ENCODE assay signal across 8 cellular contexts in the genomic region with DNA sequence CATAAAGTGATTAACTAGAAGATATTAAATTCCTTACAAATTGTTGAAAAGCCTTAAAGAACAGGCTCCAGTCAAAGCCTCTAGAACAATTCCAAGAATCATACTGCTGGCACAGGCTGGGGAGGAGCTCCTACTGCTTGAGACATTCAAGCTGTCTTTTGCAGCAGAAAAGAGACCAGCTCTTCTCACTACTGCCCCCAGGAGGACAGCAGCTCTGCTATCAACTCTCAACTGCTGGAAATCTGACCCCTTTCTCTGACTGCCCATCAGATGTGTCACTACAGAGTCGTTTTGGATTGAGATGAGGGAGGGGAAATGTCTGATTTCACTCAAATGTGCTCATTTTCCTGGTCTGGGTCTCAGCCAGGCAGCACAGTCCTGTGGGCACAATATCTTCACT.
DNase-seq lines count a peak whose midpoint lies in the region; ATAC-seq and TF ChIP-seq lines count a peak whose summit lies in the region.
"Not testable (repeated sequence)": the region's sequence is repeated elsewhere in the genome, so short reads cannot be mapped to it uniquely, and the experiment has no call there.

No MANE protein-coding gene starts in this region.

- CTCF ChIA-PET in activated CD4-positive, alpha-beta T cell treated with anti-CD3 and anti-CD28 coated beads for 36 hours (lab: Charles Lee), result not testable (repeated sequence)

- H3K27ac ChIP-seq in fibroblast of lung (ENCODE audit: insufficient read depth, low read length); osteoblast (ENCODE audit: low read depth, low read length): not testable (repeated sequence)

- peak; percentile 83 for ATAC-seq in HG02885 (IDR thresholded peaks at IDR 0.05; ENCODE audit: poor library complexity, unreplicated experiment)
- ATAC-seq in activated CD4-positive, alpha-beta T cell treated with anti-CD3 and anti-CD28 coated beads for 36 hours, result not testable (repeated sequence)

- H3K4me1 ChIP-seq in fibroblast of lung (ENCODE audit: control insufficient read depth, extremely low read depth, insufficient read depth, low read length); osteoblast (ENCODE audit: insufficient read depth, low read length): not testable (repeated sequence)

- H3K4me1 Mint-ChIP-seq in activated CD4-positive, alpha-beta T cell treated with anti-CD3 and anti-CD28 coated beads for 36 hours, result not testable (repeated sequence)

- not testable (repeated sequence) for H3K27me3 Mint-ChIP-seq in activated CD4-positive, alpha-beta T cell treated with anti-CD3 and anti-CD28 coated beads for 36 hours

- not testable (repeated sequence) for H3K36me3 Mint-ChIP-seq in activated CD4-positive, alpha-beta T cell treated with anti-CD3 and anti-CD28 coated beads for 36 hours (ENCODE audit: low read depth)

- DNase-seq in AG08395 (ENCODE audit: low spot score), result peak; percentile 0
- DNase-seq in ELR (ENCODE audit: low read depth), result peak; percentile 0
- peak; percentile 1 for DNase-seq in NCI-H460 (ENCODE audit: extremely low read depth, low read depth)
- peak; percentile 11 for DNase-seq in activated CD4-positive, alpha-beta T cell treated with anti-CD3 and anti-CD28 coated beads for 36 hours
- DNase-seq in fibroblast of lung (ENCODE audit: low read depth in 2 of 2), result peak in 1 of 2 donors; percentile 3
- peak; percentile 3 for DNase-seq in iris pigment epithelial cell (ENCODE audit: low read depth)
- DNase-seq in osteoblast (ENCODE audit: insufficient read length, low spot score, missing footprints), result not testable (repeated sequence)

- POLR2A ChIA-PET in activated CD4-positive, alpha-beta T cell treated with anti-CD3 and anti-CD28 coated beads for 36 hours (lab: Charles Lee), result not testable (repeated sequence)

- not testable (repeated sequence) for H3K79me2 ChIP-seq in fibroblast of lung (ENCODE audit: control insufficient read depth, insufficient read depth, low read length); osteoblast (ENCODE audit: insufficient read depth, low read length)

- H4K20me1 ChIP-seq in fibroblast of lung (ENCODE audit: control insufficient read depth, extremely low read depth, insufficient read depth, low read length); osteoblast (ENCODE audit: insufficient read depth, low read length): not testable (repeated sequence)

- not testable (repeated sequence) for H3K4me2 ChIP-seq in fibroblast of lung (ENCODE audit: extremely low read depth, insufficient read depth, low read length); osteoblast (ENCODE audit: insufficient read depth, low read length)

- intact Hi-C loops in activated CD4-positive, alpha-beta T cell treated with anti-CD3 and anti-CD28 coated beads for 36 hours (cut with DNase I, micrococcal nuclease), result not testable (repeated sequence)

- H3K9me3 ChIP-seq in fibroblast of lung (ENCODE audit: control insufficient read depth, insufficient read depth, low read depth, low read length); osteoblast (ENCODE audit: low read depth, low read length): not testable (repeated sequence)

- TF ChIP-seq CTCF in fibroblast of lung (conservative IDR thresholded peaks at IDR 0.05 in 1 of 2, IDR thresholded peaks at IDR 0.05 in 1 of 2; ENCODE audit: low read depth in 1 of 2, low read length in 2 of 2), result peak; percentile 20 to 25
- TF ChIP-seq CTCF in osteoblast (IDR thresholded peaks at IDR 0.05; ENCODE audit: extremely low read depth, low read depth, low read length), result peak; percentile 30

- not testable (repeated sequence) for H2AFZ ChIP-seq in fibroblast of lung (ENCODE audit: low read length); osteoblast (ENCODE audit: low read length)

- H3K36me3 ChIP-seq in fibroblast of lung (ENCODE audit: control insufficient read depth, insufficient read depth, low read length); osteoblast (ENCODE audit: insufficient read depth, low read length): not testable (repeated sequence)

- not testable (repeated sequence) for H3K9me3 Mint-ChIP-seq in activated CD4-positive, alpha-beta T cell treated with anti-CD3 and anti-CD28 coated beads for 36 hours (ENCODE audit: low read depth)

- H3K27ac Mint-ChIP-seq in activated CD4-positive, alpha-beta T cell treated with anti-CD3 and anti-CD28 coated beads for 36 hours, result not testable (repeated sequence)

- not testable (repeated sequence) for H3K4me3 ChIP-seq in fibroblast of lung (replicated peaks in 1 of 4; ENCODE audit: control extremely low read depth in 1 of 4, insufficient read depth in 1 of 4, low read depth in 3 of 4, low read length in 4 of 4); osteoblast (ENCODE audit: insufficient read depth, low read length)

- not testable (repeated sequence) for H3K9ac ChIP-seq in fibroblast of lung (ENCODE audit: insufficient read depth, low read length)

- not testable (repeated sequence) for H3K4me3 Mint-ChIP-seq in activated CD4-positive, alpha-beta T cell treated with anti-CD3 and anti-CD28 coated beads for 36 hours

- not testable (repeated sequence) for H3K27me3 ChIP-seq in fibroblast of lung (ENCODE audit: control insufficient read depth, insufficient read depth, low read length); osteoblast (ENCODE audit: insufficient read depth, low read length)
